Comparison of ENCODE assay signal across 1 cellular context in the genomic region with DNA sequence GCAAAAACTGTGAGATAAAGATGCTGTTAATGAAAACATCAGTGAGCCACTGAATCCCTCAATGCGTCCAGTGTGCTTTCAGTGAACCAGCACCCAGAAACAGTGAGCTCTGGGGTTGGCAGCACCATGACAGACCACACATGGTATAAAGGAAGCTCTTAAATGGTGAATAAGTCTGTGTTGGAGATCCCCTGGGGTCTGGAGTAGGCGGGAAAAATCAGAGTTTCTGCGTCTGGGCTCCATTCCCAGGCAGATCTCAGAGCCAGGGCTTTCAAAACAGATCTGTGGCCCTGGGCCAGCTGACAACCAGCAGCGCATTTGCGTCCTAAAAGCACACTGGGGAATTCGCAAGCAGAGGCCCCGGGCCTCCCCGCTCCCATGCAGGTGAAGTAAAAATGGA.
TF ChIP-seq lines count a peak whose summit lies in the region.

No MANE protein-coding gene starts in this region.

TF ChIP-seq in SK-N-SH, 30 proteins besides CTCF, POLR2A, EP300 and RAD21 (continued from another document):
- TF ChIP-seq, protein P1, sequence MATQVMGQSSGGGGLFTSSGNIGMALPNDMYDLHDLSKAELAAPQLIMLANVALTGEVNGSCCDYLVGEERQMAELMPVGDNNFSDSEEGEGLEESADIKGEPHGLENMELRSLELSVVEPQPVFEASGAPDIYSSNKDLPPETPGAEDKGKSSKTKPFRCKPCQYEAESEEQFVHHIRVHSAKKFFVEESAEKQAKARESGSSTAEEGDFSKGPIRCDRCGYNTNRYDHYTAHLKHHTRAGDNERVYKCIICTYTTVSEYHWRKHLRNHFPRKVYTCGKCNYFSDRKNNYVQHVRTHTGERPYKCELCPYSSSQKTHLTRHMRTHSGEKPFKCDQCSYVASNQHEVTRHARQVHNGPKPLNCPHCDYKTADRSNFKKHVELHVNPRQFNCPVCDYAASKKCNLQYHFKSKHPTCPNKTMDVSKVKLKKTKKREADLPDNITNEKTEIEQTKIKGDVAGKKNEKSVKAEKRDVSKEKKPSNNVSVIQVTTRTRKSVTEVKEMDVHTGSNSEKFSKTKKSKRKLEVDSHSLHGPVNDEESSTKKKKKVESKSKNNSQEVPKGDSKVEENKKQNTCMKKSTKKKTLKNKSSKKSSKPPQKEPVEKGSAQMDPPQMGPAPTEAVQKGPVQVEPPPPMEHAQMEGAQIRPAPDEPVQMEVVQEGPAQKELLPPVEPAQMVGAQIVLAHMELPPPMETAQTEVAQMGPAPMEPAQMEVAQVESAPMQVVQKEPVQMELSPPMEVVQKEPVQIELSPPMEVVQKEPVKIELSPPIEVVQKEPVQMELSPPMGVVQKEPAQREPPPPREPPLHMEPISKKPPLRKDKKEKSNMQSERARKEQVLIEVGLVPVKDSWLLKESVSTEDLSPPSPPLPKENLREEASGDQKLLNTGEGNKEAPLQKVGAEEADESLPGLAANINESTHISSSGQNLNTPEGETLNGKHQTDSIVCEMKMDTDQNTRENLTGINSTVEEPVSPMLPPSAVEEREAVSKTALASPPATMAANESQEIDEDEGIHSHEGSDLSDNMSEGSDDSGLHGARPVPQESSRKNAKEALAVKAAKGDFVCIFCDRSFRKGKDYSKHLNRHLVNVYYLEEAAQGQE (IDR thresholded peaks at IDR 0.05; ENCODE audit: low read depth, low read length) = no peak
- TF ChIP-seq, protein P2, sequence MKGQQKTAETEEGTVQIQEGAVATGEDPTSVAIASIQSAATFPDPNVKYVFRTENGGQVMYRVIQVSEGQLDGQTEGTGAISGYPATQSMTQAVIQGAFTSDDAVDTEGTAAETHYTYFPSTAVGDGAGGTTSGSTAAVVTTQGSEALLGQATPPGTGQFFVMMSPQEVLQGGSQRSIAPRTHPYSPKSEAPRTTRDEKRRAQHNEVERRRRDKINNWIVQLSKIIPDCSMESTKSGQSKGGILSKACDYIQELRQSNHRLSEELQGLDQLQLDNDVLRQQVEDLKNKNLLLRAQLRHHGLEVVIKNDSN (IDR thresholded peaks at IDR 0.05; ENCODE audit: borderline replicate concordance, low read depth) = no peak
- TF ChIP-seq JUND (IDR thresholded peaks at IDR 0.05) = no peak
- no peak; the same call in 1 of the 2 replicates for TF ChIP-seq GATA2 (CRISPR knock-in tag; IDR thresholded peaks at IDR 0.05)
- TF ChIP-seq EZH2phosphoT487 (IDR thresholded peaks at IDR 0.05; ENCODE audit: borderline replicate concordance, low read depth) = no peak
- no peak for TF ChIP-seq TEAD4 (IDR thresholded peaks at IDR 0.05; ENCODE audit: borderline replicate concordance, insufficient read depth)
- TF ChIP-seq, protein P3, sequence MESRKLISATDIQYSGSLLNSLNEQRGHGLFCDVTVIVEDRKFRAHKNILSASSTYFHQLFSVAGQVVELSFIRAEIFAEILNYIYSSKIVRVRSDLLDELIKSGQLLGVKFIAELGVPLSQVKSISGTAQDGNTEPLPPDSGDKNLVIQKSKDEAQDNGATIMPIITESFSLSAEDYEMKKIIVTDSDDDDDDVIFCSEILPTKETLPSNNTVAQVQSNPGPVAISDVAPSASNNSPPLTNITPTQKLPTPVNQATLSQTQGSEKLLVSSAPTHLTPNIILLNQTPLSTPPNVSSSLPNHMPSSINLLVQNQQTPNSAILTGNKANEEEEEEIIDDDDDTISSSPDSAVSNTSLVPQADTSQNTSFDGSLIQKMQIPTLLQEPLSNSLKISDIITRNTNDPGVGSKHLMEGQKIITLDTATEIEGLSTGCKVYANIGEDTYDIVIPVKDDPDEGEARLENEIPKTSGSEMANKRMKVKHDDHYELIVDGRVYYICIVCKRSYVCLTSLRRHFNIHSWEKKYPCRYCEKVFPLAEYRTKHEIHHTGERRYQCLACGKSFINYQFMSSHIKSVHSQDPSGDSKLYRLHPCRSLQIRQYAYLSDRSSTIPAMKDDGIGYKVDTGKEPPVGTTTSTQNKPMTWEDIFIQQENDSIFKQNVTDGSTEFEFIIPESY (IDR thresholded peaks at IDR 0.05; ENCODE audit: borderline replicate concordance, low read depth) = no peak
- TF ChIP-seq SMC3 (IDR thresholded peaks at IDR 0.05; ENCODE audit: low read depth, low read length) = no peak
- TF ChIP-seq, protein P4, sequence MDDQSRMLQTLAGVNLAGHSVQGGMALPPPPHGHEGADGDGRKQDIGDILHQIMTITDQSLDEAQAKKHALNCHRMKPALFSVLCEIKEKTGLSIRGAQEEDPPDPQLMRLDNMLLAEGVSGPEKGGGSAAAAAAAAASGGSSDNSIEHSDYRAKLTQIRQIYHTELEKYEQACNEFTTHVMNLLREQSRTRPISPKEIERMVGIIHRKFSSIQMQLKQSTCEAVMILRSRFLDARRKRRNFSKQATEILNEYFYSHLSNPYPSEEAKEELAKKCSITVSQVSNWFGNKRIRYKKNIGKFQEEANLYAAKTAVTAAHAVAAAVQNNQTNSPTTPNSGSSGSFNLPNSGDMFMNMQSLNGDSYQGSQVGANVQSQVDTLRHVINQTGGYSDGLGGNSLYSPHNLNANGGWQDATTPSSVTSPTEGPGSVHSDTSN (IDR thresholded peaks at IDR 0.05) = no peak
- no peak for TF ChIP-seq GABPA (IDR thresholded peaks at IDR 0.05; ENCODE audit: low read depth)
- TF ChIP-seq, protein P5, sequence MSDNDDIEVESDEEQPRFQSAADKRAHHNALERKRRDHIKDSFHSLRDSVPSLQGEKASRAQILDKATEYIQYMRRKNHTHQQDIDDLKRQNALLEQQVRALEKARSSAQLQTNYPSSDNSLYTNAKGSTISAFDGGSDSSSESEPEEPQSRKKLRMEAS (IDR thresholded peaks at IDR 0.05; ENCODE audit: low read depth) = no peak
- TF ChIP-seq NFIC (IDR thresholded peaks at IDR 0.05; ENCODE audit: borderline replicate concordance) = peak; percentile 47; the same call in 1 of the 2 replicates
- peak; percentile 83; the same call in 1 of the 2 replicates for TF ChIP-seq RCOR1 (IDR thresholded peaks at IDR 0.05; ENCODE audit: low read length)
- no peak for TF ChIP-seq YY1 (IDR thresholded peaks at IDR 0.05; ENCODE audit: low read depth)
- no peak for TF ChIP-seq SIN3A (IDR thresholded peaks at IDR 0.05; ENCODE audit: borderline replicate concordance, low read depth, low read length)
- no peak for TF ChIP-seq TAF1 (IDR thresholded peaks at IDR 0.05; ENCODE audit: borderline replicate concordance, low read depth, low read length)
- TF ChIP-seq, protein P6, sequence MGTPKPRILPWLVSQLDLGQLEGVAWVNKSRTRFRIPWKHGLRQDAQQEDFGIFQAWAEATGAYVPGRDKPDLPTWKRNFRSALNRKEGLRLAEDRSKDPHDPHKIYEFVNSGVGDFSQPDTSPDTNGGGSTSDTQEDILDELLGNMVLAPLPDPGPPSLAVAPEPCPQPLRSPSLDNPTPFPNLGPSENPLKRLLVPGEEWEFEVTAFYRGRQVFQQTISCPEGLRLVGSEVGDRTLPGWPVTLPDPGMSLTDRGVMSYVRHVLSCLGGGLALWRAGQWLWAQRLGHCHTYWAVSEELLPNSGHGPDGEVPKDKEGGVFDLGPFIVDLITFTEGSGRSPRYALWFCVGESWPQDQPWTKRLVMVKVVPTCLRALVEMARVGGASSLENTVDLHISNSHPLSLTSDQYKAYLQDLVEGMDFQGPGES (IDR thresholded peaks at IDR 0.05; ENCODE audit: low read depth, low read length) = no peak
- TF ChIP-seq FOSL2 (IDR thresholded peaks at IDR 0.05; ENCODE audit: borderline replicate concordance, low read depth) = no peak
- peak; percentile 84; the same call in 1 of the 2 replicates for TF ChIP-seq MXI1 (IDR thresholded peaks at IDR 0.05; ENCODE audit: low read depth, low read length)
TF ChIP-seq in SK-N-SH: peak in this region for 6.
